Comparison of ENCODE assay signal across 23 cellular contexts in the genomic region with DNA sequence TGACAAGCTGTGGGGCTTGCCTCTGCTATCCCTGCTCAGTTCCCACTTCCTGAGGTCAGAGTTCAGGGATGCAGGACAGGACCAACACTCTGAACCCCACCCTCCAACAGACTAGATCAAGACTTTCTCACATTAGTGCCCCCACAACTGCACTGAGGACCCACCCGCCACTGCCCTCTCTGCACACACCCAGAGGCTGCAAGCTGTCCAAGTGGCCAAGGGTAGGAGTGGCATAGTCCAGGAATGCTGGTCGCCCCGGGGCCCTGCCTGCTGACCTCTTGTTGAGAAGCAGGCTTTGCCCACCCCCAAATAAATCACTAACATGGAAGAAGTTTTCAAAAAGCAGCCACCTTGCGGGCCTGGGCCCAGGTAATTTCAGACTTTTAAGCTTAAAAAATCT. TPM values are rescaled to one million over a fixed set of nuclear protein-coding genes. Genes with fewer than 3 reads are reported as not detected.
A peak's percentile ranks its signal among the peaks of the same experiment; 100 is the strongest.
DNase-seq lines count a peak whose midpoint lies in the region; ATAC-seq and TF ChIP-seq lines count a peak whose summit lies in the region.
"Had no signal": no experiment of that assay in that cellular context is flagged by ENCODE, and none has a peak within 500 bp of the region (broad histone marks: within the 10 kb centered on the region; RNA-seq: fewer than 3 reads in every experiment).

No MANE protein-coding gene starts in this region.

- H3K9me3 Mint-ChIP-seq in endodermal cell: peaks cover 10% of the 10 kb centered on the region
- H3K9me3 Mint-ChIP-seq in osteocyte (ENCODE audit: unreplicated experiment): no peaks in the 10 kb centered on the region
- H3K9me3 Mint-ChIP-seq in activated naive CD4-positive, alpha-beta T cell treated with anti-CD3 and anti-CD28 coated beads, Interleukin-2, amount 50 U/mL, for 72 hours: no peaks in the 10 kb centered on the region

- H3K4me1 Mint-ChIP-seq in endodermal cell: peaks cover 3% of the 10 kb centered on the region
- H3K4me1 Mint-ChIP-seq in osteocyte (ENCODE audit: unreplicated experiment): peaks cover 6% of the 10 kb centered on the region

- no peak overlapping the region for H3K27ac Mint-ChIP-seq in endodermal cell
- no peak overlapping the region for H3K27ac Mint-ChIP-seq in osteocyte (ENCODE audit: unreplicated experiment)
- H3K27ac Mint-ChIP-seq in activated naive CD4-positive, alpha-beta T cell treated with anti-CD3 and anti-CD28 coated beads, Interleukin-2, amount 50 U/mL, for 72 hours: no peak overlapping the region
- H3K27ac Mint-ChIP-seq: CD4-positive, alpha-beta memory T cell; HFFc6 had no signal

- peaks cover 96% of the 10 kb centered on the region for H3K27me3 Mint-ChIP-seq in endodermal cell (ENCODE audit: insufficient read depth)
- peaks cover 88% of the 10 kb centered on the region for H3K27me3 Mint-ChIP-seq in osteocyte (ENCODE audit: unreplicated experiment)

- no peak for ATAC-seq in activated naive CD4-positive, alpha-beta T cell treated with anti-CD3 and anti-CD28 coated beads, Interleukin-2, amount 50 U/mL, for 72 hours
- ATAC-seq in GM18867 (IDR thresholded peaks at IDR 0.05; ENCODE audit: unreplicated experiment): no peak
- ATAC-seq: A549 had no signal

- DNase-seq in activated CD8-positive, alpha-beta memory T cell treated with anti-CD3 and anti-CD28 coated beads, Interleukin-2, amount 50 U/mL, for 48 hours: peak; percentile 15
- no peak for DNase-seq in activated CD8-positive, alpha-beta memory T cell treated with anti-CD3 and anti-CD28 coated beads, Interleukin-2, amount 50 U/mL, for 4 hours
- DNase-seq in endodermal cell (peak; percentile 31), osteocyte (ENCODE audit: extremely low spot score, unreplicated experiment) (peak; percentile 62), NCI-H524 treated with DMSO at 0.1 percent for 48 hours (lab: John Stamatoyannopoulos, UW) (no peak)
- no peak for DNase-seq in activated naive CD4-positive, alpha-beta T cell treated with anti-CD3 and anti-CD28 coated beads, Interleukin-2, amount 50 U/mL, for 72 hours (ENCODE audit: low spot score in 2 of 2)
- DNase-seq: 8988T; ACHN; C1 segment of cervical spinal cord; Calu3; CD4-positive, alpha-beta memory T cell; COR-L47; DMS53; DMS79 treated with DMSO at 0.1 percent for 48 hours; GF-D8; GOT3; HFFc6 had no signal

- H3K36me3 Mint-ChIP-seq in endodermal cell (ENCODE audit: low read depth) (no peaks in the 10 kb centered on the region), osteocyte (ENCODE audit: unreplicated experiment) (peaks cover 4% of the 10 kb centered on the region)
- H3K36me3 Mint-ChIP-seq in activated naive CD4-positive, alpha-beta T cell treated with anti-CD3 and anti-CD28 coated beads, Interleukin-2, amount 50 U/mL, for 72 hours: peaks cover 6 to 12% of the 10 kb centered on the region in 2 donors
- H3K36me3 Mint-ChIP-seq: CD4-positive, alpha-beta memory T cell had no signal

- no peak overlapping the region for H3K27ac ChIP-seq in endodermal cell (ENCODE audit: low read depth, low read length)
- H3K27ac ChIP-seq: A549 had no signal

- TF ChIP-seq CTCF in endodermal cell (conservative IDR thresholded peaks at IDR 0.05) (no peak), osteocyte (IDR thresholded peaks at IDR 0.05) (no peak)

- H3K36me3 ChIP-seq in endodermal cell (ENCODE audit: control insufficient read depth, insufficient read depth, low read length): no peaks in the 10 kb centered on the region
- H3K36me3 ChIP-seq: HAP-1 had no signal

- no peak overlapping the region for H3K4me3 Mint-ChIP-seq in endodermal cell
- H3K4me3 Mint-ChIP-seq in osteocyte (ENCODE audit: unreplicated experiment): no peak overlapping the region
- H3K4me3 Mint-ChIP-seq: CD4-positive, alpha-beta memory T cell; HFFc6 had no signal

- no peaks in the 10 kb centered on the region for H3K4me1 ChIP-seq in endodermal cell (ENCODE audit: control insufficient read depth, insufficient read depth, low read length)

- 83% methylated on average over 4 of the region's 4 CpGs; no CpG with 5 or more reads in 1 of the 2 experiments for WGBS in endodermal cell (ENCODE audit: insufficient coverage in 1 of 2, insufficient read length in 1 of 2), 2 experiments

- no peak overlapping the region for H3K9ac ChIP-seq in endodermal cell (ENCODE audit: extremely low read depth, low read length, poor library complexity, severe bottlenecking)

- H3K27me3 ChIP-seq in endodermal cell (ENCODE audit: control insufficient read depth, insufficient read depth, low read length, poor library complexity, severe bottlenecking): peaks cover 99% of the 10 kb centered on the region

- H3K9me3 ChIP-seq in endodermal cell (ENCODE audit: control insufficient read depth, low read length): no peaks in the 10 kb centered on the region

- no peak overlapping the region for H3K4me3 ChIP-seq in endodermal cell (ENCODE audit: low read length)
- H3K4me3 ChIP-seq: A549, HAP-1 had no signal

RNA-seq across cellular contexts. Expression of a gene that starts 5.5 kb away (rescaled TPM):
- 10 to 100 TPM; 58.8 to 83.1 TPM for total RNA-seq in endodermal cell
- 48.4 TPM for polyA plus RNA-seq in endodermal cell (2013, experiment 1 of 2)
- polyA plus RNA-seq in endodermal cell (2013, experiment 2 of 2): 41.1 TPM
- total RNA-seq in osteocyte: 4.3 and 5.6 TPM in 2 replicates
- total RNA-seq in activated naive CD4-positive, alpha-beta T cell treated with anti-CD3 and anti-CD28 coated beads, Interleukin-2, amount 50 U/mL, for 72 hours: 1 to 10 TPM; 2.1 to 6.6 TPM
- total RNA-seq: CD4-positive, alpha-beta memory T cell; HFFc6 had no signal
- polyA plus RNA-seq: CD4-positive, alpha-beta memory T cell had no signal

RNA-seq across cellular contexts. Expression of a gene that starts 43.1 kb away (rescaled TPM):
- total RNA-seq in endodermal cell (under 1 TPM in 1 of 2 donors, not detected in 1; 0.31 TPM), osteocyte (not detected in 2 replicates)
- polyA plus RNA-seq in endodermal cell (2013, experiment 1 of 2): not detected
- polyA plus RNA-seq in endodermal cell (2013, experiment 2 of 2): not detected
- total RNA-seq in activated naive CD4-positive, alpha-beta T cell treated with anti-CD3 and anti-CD28 coated beads, Interleukin-2, amount 50 U/mL, for 72 hours: not detected
- total RNA-seq: Calu3; CD4-positive, alpha-beta memory T cell; Daoy; G401; HFFc6 had no signal
- polyA plus RNA-seq: A549; BJ; CD4-positive, alpha-beta memory T cell had no signal

Comparison
In these comparisons a context has a peak if more than half of its experiments do, and no peak if none do; other contexts are left out.
1. DNase-seq: peak in activated CD8-positive, alpha-beta memory T cell treated with anti-CD3 and anti-CD28 coated beads, Interleukin-2, amount 50 U/mL, for 48 hours (single experiment), endodermal cell (single experiment) and osteocyte (single experiment); none in activated CD8-positive, alpha-beta memory T cell treated with anti-CD3 and anti-CD28 coated beads, Interleukin-2, amount 50 U/mL, for 4 hours (single experiment), activated naive CD4-positive, alpha-beta T cell treated with anti-CD3 and anti-CD28 coated beads, Interleukin-2, amount 50 U/mL, for 72 hours (0 of 2) and NCI-H524 treated with DMSO at 0.1 percent for 48 hours (single experiment).